ENCODE assay signal across 17 cellular contexts in genomic region chr9:107694390-107694789, GRCh38.
A peak's percentile ranks its signal among the peaks of the same experiment; 100 is the strongest.
DNase-seq lines count a peak whose midpoint lies in the region; ATAC-seq and TF ChIP-seq lines count a peak whose summit lies in the region.
"Had no signal": no experiment of that assay in that cellular context is flagged by ENCODE, and none has a peak within 500 bp of the region (broad histone marks: within the 10 kb centered on the region; RNA-seq: fewer than 3 reads in every experiment).

No MANE protein-coding gene starts in this region.

- H3K36me3 ChIP-seq in smooth muscle cell (ENCODE audit: low read depth): no peaks in the 10 kb centered on the region
- H3K36me3 ChIP-seq: BLaER1 treated with 17β-estradiol and CSF1 and Interleukin-3, amounts not matched to agents 10 nM and 100 nM had no signal

- no peak for ATAC-seq in GM19324 (IDR thresholded peaks at IDR 0.05; ENCODE audit: low FRiP score, unreplicated experiment)
- ATAC-seq: A549; CD8-positive, alpha-beta T cell; GM12878; GM23338; K562 had no signal

- H3K9me3 ChIP-seq in smooth muscle cell (replicated peaks; ENCODE audit: low read depth): no peaks in the 10 kb centered on the region
- H3K9me3 ChIP-seq: A549 had no signal

- H3K27ac ChIP-seq in smooth muscle cell (ENCODE audit: low read depth): peak overlapping the region; percentile 6
- H3K27ac ChIP-seq: 22Rv1; A549; BLaER1 treated with 17β-estradiol and CSF1 and Interleukin-3, amounts not matched to agents 10 nM and 100 nM; HL-60 had no signal

- H3K4me3 ChIP-seq in smooth muscle cell: no peak overlapping the region
- H3K4me3 ChIP-seq: A549; BLaER1 treated with 17β-estradiol and CSF1 and Interleukin-3, amounts not matched to agents 10 nM and 100 nM; GM12878; GM23338; K562 had no signal

- H3K4me2 ChIP-seq in smooth muscle cell: no peak overlapping the region
- H3K4me2 ChIP-seq: A549, GM23338 had no signal

- 4% methylated on average over 1 of the region's 1 CpG for WGBS in smooth muscle cell (ENCODE audit: low lambda C conversion rate)

- TF ChIP-seq CTCF in smooth muscle cell (IDR thresholded peaks at IDR 0.05; ENCODE audit: borderline replicate concordance, insufficient read depth, poor library complexity, severe bottlenecking): no peak

- no peak overlapping the region for H2AFZ ChIP-seq in smooth muscle cell (ENCODE audit: low read depth)

- H4K20me1 ChIP-seq in smooth muscle cell (ENCODE audit: low read depth): no peaks in the 10 kb centered on the region
- H4K20me1 ChIP-seq: BLaER1 treated with 17β-estradiol and CSF1 and Interleukin-3, amounts not matched to agents 10 nM and 100 nM had no signal

- no peaks in the 10 kb centered on the region for H3F3A ChIP-seq in smooth muscle cell (ENCODE audit: low read depth)

- no peak overlapping the region for H3K9ac ChIP-seq in smooth muscle cell (ENCODE audit: low read depth)
- H3K9ac ChIP-seq: BLaER1 treated with 17β-estradiol and CSF1 and Interleukin-3, amounts not matched to agents 10 nM and 100 nM had no signal

- DNase-seq in ACHN: peak; percentile 5
- DNase-seq in amniotic epithelial cell (ENCODE audit: low read depth): peak; percentile 31
- DNase-seq in fibroblast of peridontal ligament (ENCODE audit: extremely low read depth): peak; percentile 33
- no peak for DNase-seq in smooth muscle cell (lab: John Stamatoyannopoulos, UW; ENCODE audit: unreplicated experiment)
- no peak for DNase-seq in EL
- DNase-seq in LoVo (ENCODE audit: low spot score): no peak
- DNase-seq: Calu3; CD8-positive, alpha-beta T cell; DMS79 treated with DMSO at 0.1 percent for 48 hours had no signal

- no peaks in the 10 kb centered on the region for H3K4me1 ChIP-seq in smooth muscle cell (ENCODE audit: low read depth)
- H3K4me1 ChIP-seq: A549 had no signal

- no peaks in the 10 kb centered on the region for H3K27me3 ChIP-seq in smooth muscle cell (ENCODE audit: low read depth)
- H3K27me3 ChIP-seq: BLaER1 treated with 17β-estradiol and CSF1 and Interleukin-3, amounts not matched to agents 10 nM and 100 nM had no signal

- in situ Hi-C loops in ACHN (cut with HindIII; ENCODE audit: low pct_ligation_motif_present, low pct_unique_long_range_greater_than_20kb, low sequenced_read_pairs): no loop called here

- H3K79me2 ChIP-seq in smooth muscle cell (ENCODE audit: low read depth): no peaks in the 10 kb centered on the region

Comparison
In these comparisons a context has a peak if more than half of its experiments do, and no peak if none do; other contexts are left out.
1. DNase-seq: peak in ACHN (single experiment), amniotic epithelial cell (single experiment) and fibroblast of peridontal ligament (single experiment); none in smooth muscle cell (single experiment), EL (single experiment) and LoVo (single experiment).